In genomic region chr19:3813473-3814392, GRCh38 we compare ENCODE assay signal across 14 cellular contexts. TPM values are rescaled to one million over a fixed set of nuclear protein-coding genes. Genes with fewer than 3 reads are reported as not detected.
DNase-seq lines count a peak whose midpoint lies in the region; ATAC-seq and TF ChIP-seq lines count a peak whose summit lies in the region.
"Had no signal": no experiment of that assay in that cellular context is flagged by ENCODE, and none has a peak within 500 bp of the region (broad histone marks: within the 10 kb centered on the region; RNA-seq: fewer than 3 reads in every experiment).

No MANE protein-coding gene starts in this region.

- intact Hi-C loops in left lung (cut with DNase I), result no loop called here

- peak overlapping the region; percentile 82 to 96 (median 89) for H3K4me2 ChIP-seq in BLaER1 treated with 17β-estradiol and CSF1 and Interleukin-3, amounts not matched to agents 10 nM and 100 nM

- no peaks in the 10 kb centered on the region for H4K20me1 ChIP-seq in BLaER1 treated with 17β-estradiol and CSF1 and Interleukin-3, amounts not matched to agents 10 nM and 100 nM

- H3K36me3 ChIP-seq in BLaER1 treated with 17β-estradiol and CSF1 and Interleukin-3, amounts not matched to agents 10 nM and 100 nM, result no peaks in the 10 kb centered on the region
- no peaks in the 10 kb centered on the region for H3K36me3 ChIP-seq in left lung

- H3K4me1 ChIP-seq in BLaER1 treated with 17β-estradiol and CSF1 and Interleukin-3, amounts not matched to agents 10 nM and 100 nM, result peaks cover 81 to 100% (median 97%) of the 10 kb centered on the region in 10 experiments
- peaks cover 10 to 51% of the 10 kb centered on the region in 2 donors for H3K4me1 ChIP-seq in left lung
- H3K4me1 ChIP-seq: foreskin keratinocyte had no signal

- peak overlapping the region; percentile 54 to 95 (median 87) for H3K27ac ChIP-seq in BLaER1 treated with 17β-estradiol and CSF1 and Interleukin-3, amounts not matched to agents 10 nM and 100 nM
- H3K27ac ChIP-seq in left lung, result peak overlapping the region; percentile 72 to 87
- H3K27ac ChIP-seq: foreskin keratinocyte, SK-N-MC had no signal

- H3K4me1 Mint-ChIP-seq in T-helper 1 cell treated with Interleukin-12 subunit alpha and Interleukin-12 subunit beta and Interleukin-4 antibody, amounts not matched to agents 30 μg/mL and 1 μg/mL, for 36 hours (ENCODE audit: low read depth), result peaks cover 30% of the 10 kb centered on the region

- no peaks in the 10 kb centered on the region for H3K9me3 Mint-ChIP-seq in T-helper 1 cell treated with Interleukin-12 subunit alpha and Interleukin-12 subunit beta and Interleukin-4 antibody, amounts not matched to agents 30 μg/mL and 1 μg/mL, for 36 hours

- peak overlapping the region; percentile 40 to 82 (median 72); a peak in 21 of 22 replicates for H3K9ac ChIP-seq in BLaER1 treated with 17β-estradiol and CSF1 and Interleukin-3, amounts not matched to agents 10 nM and 100 nM

- no peak overlapping the region for H3K4me3 Mint-ChIP-seq in T-helper 1 cell treated with Interleukin-12 subunit alpha and Interleukin-12 subunit beta and Interleukin-4 antibody, amounts not matched to agents 30 μg/mL and 1 μg/mL, for 36 hours

- TF ChIP-seq CTCF in left lung (IDR thresholded peaks at IDR 0.05), result no peak

- peak overlapping the region; percentile 78 for H3K27ac Mint-ChIP-seq in T-helper 1 cell treated with Interleukin-12 subunit alpha and Interleukin-12 subunit beta and Interleukin-4 antibody, amounts not matched to agents 30 μg/mL and 1 μg/mL, for 36 hours

- H3K27me3 Mint-ChIP-seq in T-helper 1 cell treated with Interleukin-12 subunit alpha and Interleukin-12 subunit beta and Interleukin-4 antibody, amounts not matched to agents 30 μg/mL and 1 μg/mL, for 36 hours (ENCODE audit: low read depth), result no peaks in the 10 kb centered on the region

- peaks cover 2% of the 10 kb centered on the region for H3K36me3 Mint-ChIP-seq in T-helper 1 cell treated with Interleukin-12 subunit alpha and Interleukin-12 subunit beta and Interleukin-4 antibody, amounts not matched to agents 30 μg/mL and 1 μg/mL, for 36 hours (ENCODE audit: low read depth)

- no peaks in the 10 kb centered on the region for H3K27me3 ChIP-seq in BLaER1 treated with 17β-estradiol and CSF1 and Interleukin-3, amounts not matched to agents 10 nM and 100 nM
- H3K27me3 ChIP-seq in left lung, result peaks cover 0 to 20% of the 10 kb centered on the region in 2 donors

- H3K9me3 ChIP-seq in BLaER1 treated with 17β-estradiol and CSF1 and Interleukin-3, amounts not matched to agents 10 nM and 100 nM (replicated peaks in 1 of 11), result no peaks in the 10 kb centered on the region
- no peaks in the 10 kb centered on the region for H3K9me3 ChIP-seq in left lung

- DNase-seq in left lung, result no peak
- no peak for DNase-seq in A172 (ENCODE audit: low spot score)
- DNase-seq: activated CD4-positive, CD25-positive, alpha-beta regulatory T cell treated with anti-CD3 and anti-CD28 coated beads, Interleukin-2, amount 50 U/mL, for 72 hours; C1 segment of cervical spinal cord; foreskin keratinocyte; GF-D8; KBM-7; NK-92 treated with Interleukin-12 subunit alpha and Interleukin-12 subunit beta, amount 100 ng/mL, for 24 hours had no signal

- H3K4me3 ChIP-seq in BLaER1 treated with 17β-estradiol and CSF1 and Interleukin-3, amounts not matched to agents 10 nM and 100 nM, result peak overlapping the region in 7 of 10 experiments; percentile 11 to 53 (median 30); a peak in 8 of 20 replicates
- no peak overlapping the region for H3K4me3 ChIP-seq in left lung
- H3K4me3 ChIP-seq: SK-N-MC had no signal

- ATAC-seq in left lung (no peak), HG02938 (IDR thresholded peaks at IDR 0.05; ENCODE audit: unreplicated experiment) (no peak), GM18502 (IDR thresholded peaks at IDR 0.05; ENCODE audit: poor library complexity, unreplicated experiment) (no peak)
- ATAC-seq: foreskin keratinocyte had no signal

RNA-seq across cellular contexts. Expression of gene MATK, which starts 27.6 kb away (rescaled TPM):
- total RNA-seq in left lung, result 1 to 10 TPM; 6.6 to 9.1 TPM
- total RNA-seq in A172 (2014; rRNA removed; shearing (Covaris generic)), result 0.05 and 0.78 TPM in 2 replicates
- total RNA-seq: foreskin keratinocyte had no signal

RNA-seq across cellular contexts. Expression of gene RAX2, which starts 41.7 kb away (rescaled TPM):
- total RNA-seq in left lung, result not detected
- not detected in 2 replicates for total RNA-seq in A172 (2014; rRNA removed; shearing (Covaris generic))
- total RNA-seq: dermis microvascular lymphatic vessel endothelial cell, foreskin keratinocyte had no signal

RNA-seq across cellular contexts. Expression of gene MRPL54, which starts 51.3 kb away (rescaled TPM):
- 10 to 100 TPM; 52.4 to 59.1 TPM for total RNA-seq in left lung
- total RNA-seq in A172 (2014; rRNA removed; shearing (Covaris generic)), result 74.4 and 95.3 TPM in 2 replicates

RNA-seq across cellular contexts. Expression of gene APBA3, which starts 52.2 kb away (rescaled TPM):
- total RNA-seq in left lung, result 10 to 100 TPM; 22.1 to 24.7 TPM
- total RNA-seq in A172 (2014; rRNA removed; shearing (Covaris generic)), result 22.2 and 28.7 TPM in 2 replicates

RNA-seq across cellular contexts. Expression of gene ZFR2, which starts 55.1 kb away (rescaled TPM):
- under 1 TPM; 0.26 to 0.52 TPM for total RNA-seq in left lung
- not detected in 2 replicates for total RNA-seq in A172 (2014; rRNA removed; shearing (Covaris generic))
- total RNA-seq: foreskin keratinocyte had no signal

Comparison
In these comparisons a context has a peak if more than half of its experiments do, and no peak if none do; other contexts are left out.
1. H3K4me3 ChIP-seq: peak in BLaER1 treated with 17β-estradiol and CSF1 and Interleukin-3, amounts not matched to agents 10 nM and 100 nM (7 of 10); none in left lung (0 of 2).